Comparison of ENCODE assay signal across 1 cellular context in the genomic region with DNA sequence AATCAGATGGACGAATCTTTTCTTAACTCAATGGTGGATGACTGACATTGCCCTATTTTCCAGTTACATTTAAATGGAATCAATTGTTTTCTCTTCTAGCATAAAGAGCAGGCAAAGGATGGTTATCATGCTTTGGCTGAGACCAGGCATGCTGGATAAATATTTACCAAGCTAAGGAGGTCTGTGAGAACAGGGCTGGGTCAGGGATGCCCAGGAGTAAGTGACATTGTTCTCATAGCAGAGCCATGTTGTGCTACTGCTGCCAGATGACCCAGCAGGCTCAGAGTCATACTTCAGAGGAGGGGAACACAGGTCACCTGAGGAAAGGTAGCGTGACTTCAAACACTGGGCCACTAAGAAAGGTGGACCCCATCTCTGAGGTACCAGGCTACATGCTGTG.
TF ChIP-seq lines count a peak whose summit lies in the region.

No MANE protein-coding gene starts in this region.

TF ChIP-seq in SK-N-SH, 30 proteins besides CTCF, POLR2A, EP300 and RAD21 (continued from another document):
- TF ChIP-seq, protein P1, sequence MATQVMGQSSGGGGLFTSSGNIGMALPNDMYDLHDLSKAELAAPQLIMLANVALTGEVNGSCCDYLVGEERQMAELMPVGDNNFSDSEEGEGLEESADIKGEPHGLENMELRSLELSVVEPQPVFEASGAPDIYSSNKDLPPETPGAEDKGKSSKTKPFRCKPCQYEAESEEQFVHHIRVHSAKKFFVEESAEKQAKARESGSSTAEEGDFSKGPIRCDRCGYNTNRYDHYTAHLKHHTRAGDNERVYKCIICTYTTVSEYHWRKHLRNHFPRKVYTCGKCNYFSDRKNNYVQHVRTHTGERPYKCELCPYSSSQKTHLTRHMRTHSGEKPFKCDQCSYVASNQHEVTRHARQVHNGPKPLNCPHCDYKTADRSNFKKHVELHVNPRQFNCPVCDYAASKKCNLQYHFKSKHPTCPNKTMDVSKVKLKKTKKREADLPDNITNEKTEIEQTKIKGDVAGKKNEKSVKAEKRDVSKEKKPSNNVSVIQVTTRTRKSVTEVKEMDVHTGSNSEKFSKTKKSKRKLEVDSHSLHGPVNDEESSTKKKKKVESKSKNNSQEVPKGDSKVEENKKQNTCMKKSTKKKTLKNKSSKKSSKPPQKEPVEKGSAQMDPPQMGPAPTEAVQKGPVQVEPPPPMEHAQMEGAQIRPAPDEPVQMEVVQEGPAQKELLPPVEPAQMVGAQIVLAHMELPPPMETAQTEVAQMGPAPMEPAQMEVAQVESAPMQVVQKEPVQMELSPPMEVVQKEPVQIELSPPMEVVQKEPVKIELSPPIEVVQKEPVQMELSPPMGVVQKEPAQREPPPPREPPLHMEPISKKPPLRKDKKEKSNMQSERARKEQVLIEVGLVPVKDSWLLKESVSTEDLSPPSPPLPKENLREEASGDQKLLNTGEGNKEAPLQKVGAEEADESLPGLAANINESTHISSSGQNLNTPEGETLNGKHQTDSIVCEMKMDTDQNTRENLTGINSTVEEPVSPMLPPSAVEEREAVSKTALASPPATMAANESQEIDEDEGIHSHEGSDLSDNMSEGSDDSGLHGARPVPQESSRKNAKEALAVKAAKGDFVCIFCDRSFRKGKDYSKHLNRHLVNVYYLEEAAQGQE (IDR thresholded peaks at IDR 0.05; ENCODE audit: low read depth, low read length), result no peak
- TF ChIP-seq FOXJ3 (CRISPR knock-in tag; IDR thresholded peaks at IDR 0.05) (no peak), GABPA (IDR thresholded peaks at IDR 0.05; ENCODE audit: low read depth) (no peak), YY1 (IDR thresholded peaks at IDR 0.05; ENCODE audit: low read depth) (no peak), TAF1 (IDR thresholded peaks at IDR 0.05; ENCODE audit: borderline replicate concordance, low read depth, low read length) (no peak), MXI1 (IDR thresholded peaks at IDR 0.05; ENCODE audit: low read depth, low read length) (no peak), FOSL2 (IDR thresholded peaks at IDR 0.05; ENCODE audit: borderline replicate concordance, low read depth) (no peak), GATA2 (CRISPR knock-in tag; IDR thresholded peaks at IDR 0.05) (no peak), JUND (IDR thresholded peaks at IDR 0.05) (no peak), MEF2A (IDR thresholded peaks at IDR 0.05; ENCODE audit: borderline replicate concordance, low read depth) (no peak), NRF1 (IDR thresholded peaks at IDR 0.05; ENCODE audit: low read depth, low read length) (no peak)
- TF ChIP-seq, protein P2, sequence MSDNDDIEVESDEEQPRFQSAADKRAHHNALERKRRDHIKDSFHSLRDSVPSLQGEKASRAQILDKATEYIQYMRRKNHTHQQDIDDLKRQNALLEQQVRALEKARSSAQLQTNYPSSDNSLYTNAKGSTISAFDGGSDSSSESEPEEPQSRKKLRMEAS (IDR thresholded peaks at IDR 0.05; ENCODE audit: low read depth), result no peak
- TF ChIP-seq, protein P3, sequence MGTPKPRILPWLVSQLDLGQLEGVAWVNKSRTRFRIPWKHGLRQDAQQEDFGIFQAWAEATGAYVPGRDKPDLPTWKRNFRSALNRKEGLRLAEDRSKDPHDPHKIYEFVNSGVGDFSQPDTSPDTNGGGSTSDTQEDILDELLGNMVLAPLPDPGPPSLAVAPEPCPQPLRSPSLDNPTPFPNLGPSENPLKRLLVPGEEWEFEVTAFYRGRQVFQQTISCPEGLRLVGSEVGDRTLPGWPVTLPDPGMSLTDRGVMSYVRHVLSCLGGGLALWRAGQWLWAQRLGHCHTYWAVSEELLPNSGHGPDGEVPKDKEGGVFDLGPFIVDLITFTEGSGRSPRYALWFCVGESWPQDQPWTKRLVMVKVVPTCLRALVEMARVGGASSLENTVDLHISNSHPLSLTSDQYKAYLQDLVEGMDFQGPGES (IDR thresholded peaks at IDR 0.05; ENCODE audit: low read depth, low read length), result no peak
